In the genomic region with DNA sequence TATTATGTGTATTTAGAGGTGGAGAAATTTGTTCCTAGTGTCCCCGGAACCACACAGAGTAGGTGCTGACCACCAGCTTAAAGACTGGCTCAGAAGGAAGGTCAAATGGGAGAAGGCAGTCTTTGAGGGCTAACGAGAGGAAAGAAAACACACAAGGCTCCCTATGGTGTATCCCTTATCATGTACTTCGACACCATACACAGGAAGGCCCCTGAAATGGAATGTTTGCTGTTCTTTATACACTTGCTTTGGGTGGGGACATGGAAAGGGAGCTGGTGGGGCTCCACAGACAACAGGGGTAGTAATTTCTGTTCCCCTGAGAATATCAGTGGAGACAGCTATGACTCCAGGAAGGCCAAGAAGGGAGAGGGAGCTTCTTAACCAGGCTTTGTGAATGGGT, we compare ENCODE assay signal across 23 cellular contexts. TPM values are rescaled to one million over a fixed set of nuclear protein-coding genes. Genes with fewer than 3 reads are reported as not detected.
A peak's percentile ranks its signal among the peaks of the same experiment; 100 is the strongest.
DNase-seq lines count a peak whose midpoint lies in the region; ATAC-seq and TF ChIP-seq lines count a peak whose summit lies in the region.
"Had no signal": no experiment of that assay in that cellular context is flagged by ENCODE, and none has a peak within 500 bp of the region (broad histone marks: within the 10 kb centered on the region; RNA-seq: fewer than 3 reads in every experiment).

No MANE protein-coding gene starts in this region.

- no peak for DNase-seq in heart right ventricle
- DNase-seq in Right ventricle myocardium inferior (ENCODE audit: missing footprints): no peak
- no peak for DNase-seq in coronary artery (ENCODE audit: low spot score)
- no peak for DNase-seq in upper lobe of right lung
- DNase-seq in NCI-H2171 (lab: John Stamatoyannopoulos, UW): no peak
- DNase-seq in AG08396 (ENCODE audit: low spot score): no peak
- DNase-seq: activated CD4-positive, alpha-beta T cell treated with anti-CD3 and anti-CD28 coated beads for 36 hours; activated naive CD4-positive, alpha-beta T cell treated with anti-CD3 and anti-CD28 coated beads, Interleukin-2, amount 10 ng/mL, durations not matched to agents 7 days and 5 days; cerebellar nuclear complex; effector CD8-positive, alpha-beta T cell; EL; NCI-H1105; NCI-H2029 treated with DMSO at 0.1 percent for 48 hours; NCI-H446; SJCRH30; small intestine; thyroid gland had no signal

- H3K4me1 ChIP-seq in heart right ventricle (peaks cover 20 to 87% (median 80%) of the 10 kb centered on the region in 9 donors), mucosa of stomach (ENCODE audit: control insufficient read depth, insufficient read depth, low read length) (peaks cover 76% of the 10 kb centered on the region), upper lobe of right lung (peaks cover 69% of the 10 kb centered on the region)
- H3K4me1 ChIP-seq: neural progenitor cell, SJCRH30 had no signal

- TF ChIP-seq CTCF in heart right ventricle (IDR thresholded peaks at IDR 0.05): no peak
- no peak for TF ChIP-seq CTCF in coronary artery (IDR thresholded peaks at IDR 0.05)
- no peak for TF ChIP-seq CTCF in upper lobe of right lung (IDR thresholded peaks at IDR 0.05)

- intact Hi-C loops in heart right ventricle (cut with DNase I) (loop anchor here in 4 of 10 donors (2.0 to 5.0 kb wide), 5 partner anchors 34 to 241 kb away; no protein-coding TSS in a partner anchor), Right ventricle myocardium inferior (cut with DNase I) (loop anchor here (5.0 kb wide), 1 partner anchor 286 kb away; no protein-coding TSS in a partner anchor), upper lobe of right lung (cut with DNase I) (loop anchor here (10.0 kb wide), 1 partner anchor 52 kb away; no protein-coding TSS in a partner anchor)

- 44 to 48% methylated on average over 3 of the region's 3 CpGs for WGBS in heart right ventricle, 2 donors

- ATAC-seq in heart right ventricle: no peak
- ATAC-seq in Right ventricle myocardium inferior: no peak
- no peak for ATAC-seq in upper lobe of right lung
- ATAC-seq in HG02884 (IDR thresholded peaks at IDR 0.05; ENCODE audit: unreplicated experiment): no peak
- ATAC-seq: activated CD4-positive, alpha-beta T cell treated with anti-CD3 and anti-CD28 coated beads for 36 hours; esophagus mucosa; stimulated activated memory B cell treated with anti-CD40 and anti-IgM and Interleukin-4, amounts not matched to agents 10 μg/mL and 1 μg/mL and 100 μg/mL, for 72 hours had no signal

- H3K9me3 ChIP-seq in heart right ventricle (no peaks in the 10 kb centered on the region), mucosa of stomach (ENCODE audit: control insufficient read depth, low read length) (no peaks in the 10 kb centered on the region), upper lobe of right lung (no peaks in the 10 kb centered on the region)
- H3K9me3 ChIP-seq: thyroid gland had no signal

- H3K27me3 ChIP-seq in heart right ventricle: peaks cover 0 to 24% (median 0%) of the 10 kb centered on the region in 7 donors
- no peaks in the 10 kb centered on the region for H3K27me3 ChIP-seq in mucosa of stomach (ENCODE audit: control insufficient read depth, insufficient read depth, low read length)
- no peaks in the 10 kb centered on the region for H3K27me3 ChIP-seq in upper lobe of right lung
- H3K27me3 ChIP-seq: SJCRH30, thyroid gland had no signal

- H3K4me3 ChIP-seq in heart right ventricle (peak overlapping the region in 8 of 10 donors; percentile 4 to 96 (median 53)), coronary artery (peak overlapping the region; percentile 32), mucosa of stomach (ENCODE audit: low read length) (no peak overlapping the region), upper lobe of right lung (peak overlapping the region; percentile 83)
- H3K4me3 ChIP-seq: neural progenitor cell, SJCRH30, thyroid gland had no signal

- H3K27ac ChIP-seq in heart right ventricle (peak overlapping the region; percentile 0 to 99 (median 78)), coronary artery (peak overlapping the region; percentile 69 to 79), upper lobe of right lung (peak overlapping the region; percentile 98)
- H3K27ac ChIP-seq: C4-2B, neural progenitor cell, SJCRH30 had no signal

- H3K9ac ChIP-seq in mucosa of stomach (ENCODE audit: low read length): peak overlapping the region; percentile 14
- H3K9ac ChIP-seq: neural progenitor cell had no signal

- H3K36me3 ChIP-seq in heart right ventricle (peaks cover 0 to 14% (median 0%) of the 10 kb centered on the region in 9 donors), mucosa of stomach (ENCODE audit: control insufficient read depth, insufficient read depth, low read length) (no peaks in the 10 kb centered on the region), upper lobe of right lung (no peaks in the 10 kb centered on the region)
- H3K36me3 ChIP-seq: neural progenitor cell, SJCRH30 had no signal

RNA-seq across cellular contexts. Expression of gene EPAS1, which starts 6.0 kb away (rescaled TPM):
- total RNA-seq in heart right ventricle: 100 to 1,000 TPM; 176 to 415 (median 210) TPM
- 100 to 1,000 TPM; 112 to 119 TPM for polyA plus RNA-seq in heart right ventricle
- total RNA-seq in Right ventricle myocardium inferior: 205 TPM
- 1,593 TPM for total RNA-seq in upper lobe of right lung
